ENCODE assay signal across 13 cellular contexts in the genomic region with DNA sequence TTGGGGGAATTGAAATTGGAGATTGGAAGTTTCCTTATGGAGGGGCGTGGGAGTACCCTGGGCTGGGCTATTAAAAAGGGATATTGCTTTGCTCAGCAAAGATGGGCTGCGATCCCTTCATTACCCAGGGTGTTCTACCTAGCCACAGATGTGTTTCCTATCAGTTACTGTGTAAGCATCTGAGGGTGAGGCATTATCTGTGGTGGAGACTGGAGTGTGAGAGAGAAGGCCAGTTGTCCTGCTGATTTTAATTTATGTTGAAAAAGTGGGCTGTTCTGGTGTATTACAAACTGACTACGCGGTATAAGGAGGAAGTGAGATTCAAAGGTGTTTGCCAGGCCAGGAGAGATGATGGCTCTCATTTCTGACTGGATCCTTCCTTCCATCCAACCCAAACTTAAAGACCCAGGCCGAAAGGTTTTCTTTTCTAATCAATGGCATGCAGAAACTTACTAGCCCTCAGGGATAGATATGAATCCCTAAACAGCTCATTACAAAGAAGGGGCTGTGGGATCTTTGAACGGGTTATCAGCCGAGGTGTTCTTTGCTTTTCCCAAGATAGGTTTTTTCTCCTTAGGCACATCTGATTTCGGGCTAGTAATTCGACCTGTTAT. TPM values are rescaled to one million over a fixed set of nuclear protein-coding genes. Genes with fewer than 3 reads are reported as not detected.
DNase-seq lines count a peak whose midpoint lies in the region; ATAC-seq, FAIRE-seq and TF ChIP-seq lines count a peak whose summit lies in the region.
"Had no signal": no experiment of that assay in that cellular context is flagged by ENCODE, and none has a peak within 500 bp of the region (broad histone marks: within the 10 kb centered on the region; RNA-seq: fewer than 3 reads in every experiment).

No MANE protein-coding gene starts in this region.

- H3K27ac ChIP-seq in GM12878 (ENCODE audit: control insufficient read depth, insufficient read depth) (no peak overlapping the region), iPS-20b (ENCODE audit: low read length) (peak overlapping the region; percentile 82), tibial artery (peak overlapping the region; percentile 16 to 96), testis (no peak overlapping the region), Peyer's patch (no peak overlapping the region)

- peaks cover 0 to 8% of the 10 kb centered on the region in 2 experiments; a peak in 2 of 4 replicates for H3K27me3 ChIP-seq in GM12878 (replicated peaks in 1 of 2; ENCODE audit: control insufficient read depth in 2 of 2, insufficient read depth in 2 of 2, low read length in 1 of 2)
- no peaks in the 10 kb centered on the region for H3K27me3 ChIP-seq in iPS-20b (ENCODE audit: insufficient read depth, low read length)
- H3K27me3 ChIP-seq in tibial artery: no peaks in the 10 kb centered on the region
- H3K27me3 ChIP-seq in testis: no peaks in the 10 kb centered on the region
- no peaks in the 10 kb centered on the region for H3K27me3 ChIP-seq in Peyer's patch
- H3K27me3 ChIP-seq: adrenal gland had no signal

- H2AFZ ChIP-seq in GM12878 (ENCODE audit: control insufficient read depth, low read depth, low read length): no peak overlapping the region

- no peak for ATAC-seq in GM12878
- ATAC-seq: activated CD8-positive, alpha-beta memory T cell treated with anti-CD3 and anti-CD28 coated beads, Interleukin-2, amount 10 ng/mL, durations not matched to agents 7 days and 5 days; natural killer cell; stimulated activated memory B cell treated with anti-CD40 and anti-IgM and Interleukin-4, amounts not matched to agents 10 μg/mL and 1 μg/mL and 100 μg/mL, for 72 hours had no signal

- no peaks in the 10 kb centered on the region for H3K9me3 ChIP-seq in GM12878 (replicated peaks; ENCODE audit: control insufficient read depth, insufficient read depth, low read length)
- H3K9me3 ChIP-seq in iPS-20b (ENCODE audit: insufficient read depth, low read depth, low read length): no peaks in the 10 kb centered on the region
- no peaks in the 10 kb centered on the region for H3K9me3 ChIP-seq in tibial artery
- H3K9me3 ChIP-seq in testis: no peaks in the 10 kb centered on the region
- no peaks in the 10 kb centered on the region for H3K9me3 ChIP-seq in Peyer's patch
- H3K9me3 ChIP-seq: adrenal gland had no signal

- RAD21 ChIA-PET in GM12878 (lab: Charles Lee; ENCODE audit: unreplicated experiment): no interaction called here

- H3K36me3 ChIP-seq in GM12878 (ENCODE audit: control insufficient read depth in 2 of 2, insufficient read depth in 2 of 2, low read length in 1 of 2) (no peaks in the 10 kb centered on the region), iPS-20b (ENCODE audit: insufficient read depth, low read depth, low read length) (peaks cover 32% of the 10 kb centered on the region; the same call in 1 of the 2 replicates), tibial artery (no peaks in the 10 kb centered on the region), testis (ENCODE audit: low read depth, missing control alignments) (no peaks in the 10 kb centered on the region), Peyer's patch (peaks cover 0 to 6% (median 0%) of the 10 kb centered on the region in 3 donors)
- H3K36me3 ChIP-seq: adrenal gland had no signal

- TF ChIP-seq POLR2A in GM12878 (IDR thresholded peaks at IDR 0.05; ENCODE audit: low read depth, low read length): no peak
- TF ChIP-seq POLR2A in testis (IDR thresholded peaks at IDR 0.05): no peak
- no peak for TF ChIP-seq POLR2A in Peyer's patch (IDR thresholded peaks at IDR 0.05)

- in situ Hi-C loops in GM12878 (cut with MboI): no loop called here

- no peak for TF ChIP-seq RAD21 in GM12878 (IDR thresholded peaks at IDR 0.05; ENCODE audit: insufficient read depth, low read depth, low read length)

- no peaks in the 10 kb centered on the region for H3K79me2 ChIP-seq in GM12878 (ENCODE audit: control insufficient read depth, insufficient read depth, low read length)

- 25% methylated on average over 9 of the region's 9 CpGs for WGBS in GM12878 (ENCODE audit: insufficient coverage, insufficient replicate concordance, low lambda C conversion rate, missing lambda C conversion rate)
- 76 to 86% methylated on average over 9 of the region's 9 CpGs for WGBS in testis, 2 donors

- CTCF ChIA-PET in GM12878 (lab: Yijun Ruan, JAX): interaction anchor here (0.7 to 1.0 kb wide), 2 partner anchors 9 to 31 kb away, joined by 3 read pairs; no protein-coding TSS in a partner anchor

- no peak for FAIRE-seq in GM12878 (lab: Jason Lieb, UNC)

- no peaks in the 10 kb centered on the region for H4K20me1 ChIP-seq in GM12878 (ENCODE audit: control insufficient read depth, insufficient read depth)

- H3K4me3 ChIP-seq in GM12878 (no peak overlapping the region), iPS-20b (ENCODE audit: low read length) (peak overlapping the region; percentile 83), tibial artery (no peak overlapping the region), testis (no peak overlapping the region), Peyer's patch (no peak overlapping the region)
- H3K4me3 ChIP-seq: adrenal gland had no signal

- TF ChIP-seq CTCF in GM12878 (IDR thresholded peaks at IDR 0.05 in 2 of 3, conservative IDR thresholded peaks at IDR 0.05 in 1 of 3; ENCODE audit: control insufficient read depth in 2 of 3, extremely low read depth in 1 of 3, insufficient read depth in 1 of 3, low read depth in 3 of 3, low read length in 3 of 3) (no peak), tibial artery (IDR thresholded peaks at IDR 0.05) (no peak), testis (IDR thresholded peaks at IDR 0.05) (no peak), Peyer's patch (IDR thresholded peaks at IDR 0.05) (no peak)

- no peak overlapping the region for H3K9ac ChIP-seq in GM12878 (ENCODE audit: control insufficient read depth, insufficient read depth, low read length)
- peak overlapping the region; percentile 98 for H3K9ac ChIP-seq in iPS-20b (ENCODE audit: low read depth, low read length)

- DNase-seq in HT-29 (ENCODE audit: low spot score) (peak; percentile 41), GM12878 (ENCODE audit: low read depth, low spot score) (no peak), tibial artery (no peak), testis (no peak), inferior parietal cortex (ENCODE audit: extremely low spot score) (no peak), SIG-M5 treated with dmso at 0.1 percent for 504 hours (lab: John Stamatoyannopoulos, UW; ENCODE audit: unreplicated experiment) (no peak), Peyer's patch (no peak)
- DNase-seq: activated CD8-positive, alpha-beta memory T cell treated with anti-CD3 and anti-CD28 coated beads, Interleukin-2, amount 10 ng/mL, durations not matched to agents 7 days and 5 days; adrenal gland; natural killer cell; NCI-H2029 had no signal

- SMC1A ChIA-PET in GM12878 (lab: Charles Lee; ENCODE audit: uncharacterized antibody, unreplicated experiment): no interaction called here

- POLR2A ChIA-PET in GM12878 (lab: Charles Lee): interaction anchor here (0.7 kb wide), 1 partner anchor 20 kb away, joined by 3 read pairs; no protein-coding TSS in a partner anchor

- no peak overlapping the region for H3K4me2 ChIP-seq in GM12878 (ENCODE audit: control insufficient read depth, insufficient read depth)

- H3K4me1 ChIP-seq in GM12878 (ENCODE audit: control insufficient read depth, insufficient read depth, low read length): no peaks in the 10 kb centered on the region
- H3K4me1 ChIP-seq in iPS-20b (ENCODE audit: insufficient read depth, low read length): peaks cover 76% of the 10 kb centered on the region
- H3K4me1 ChIP-seq in tibial artery: peaks cover 0 to 91% (median 50%) of the 10 kb centered on the region in 4 donors
- H3K4me1 ChIP-seq in testis: peaks cover 29% of the 10 kb centered on the region
- H3K4me1 ChIP-seq in Peyer's patch: peaks cover 0 to 43% (median 3%) of the 10 kb centered on the region in 4 donors

- TF ChIP-seq EP300 in GM12878 (IDR thresholded peaks at IDR 0.05; ENCODE audit: borderline replicate concordance in 1 of 2, control insufficient read depth in 1 of 2, low read depth in 2 of 2, low read length in 2 of 2): no peak

- no TSS peak for BruUV-seq in GM12878 (replicated peaks; lab: Mats Ljungman, UMichigan)

- intact Hi-C loops in GM12878 (cut with micrococcal nuclease; ENCODE audit: unreplicated experiment): no loop called here
- intact Hi-C loops in tibial artery (cut with DNase I; ENCODE audit: low total_unique reads): loop anchor here (10.0 kb wide), 3 partner anchors 67 to 427 kb away; no protein-coding TSS in a partner anchor
- intact Hi-C loops in testis (cut with DNase I; ENCODE audit: low total_unique reads): no loop called here

TF ChIP-seq in GM12878, 131 proteins besides CTCF, POLR2A, EP300 and RAD21 (continues in another document):
- no peak for TF ChIP-seq ATF7 (IDR thresholded peaks at IDR 0.05; ENCODE audit: low read depth)
- peak; percentile 44; the same call in 1 of the 2 replicates for TF ChIP-seq SPI1 (IDR thresholded peaks at IDR 0.05; ENCODE audit: borderline replicate concordance, insufficient read depth, low read depth, low read length)
- no peak for TF ChIP-seq SRF (IDR thresholded peaks at IDR 0.05; ENCODE audit: low read depth in 2 of 2, low read length in 2 of 2)
- TF ChIP-seq HCFC1 (IDR thresholded peaks at IDR 0.05; ENCODE audit: low read length): no peak
- no peak for TF ChIP-seq ETV6 (conservative IDR thresholded peaks at IDR 0.05 in 1 of 2, IDR thresholded peaks at IDR 0.05 in 1 of 2; ENCODE audit: borderline replicate concordance in 1 of 2, low read depth in 1 of 2)

RNA-seq across cellular contexts. Expression of gene TCF7L2, which starts 7.6 kb away (rescaled TPM):
- 13.8 and 16.5 TPM in 2 replicates for total RNA-seq in HT-29 (2014; rRNA removed; shearing (Covaris generic))
- 2.3 and 4.3 TPM in 2 replicates for total RNA-seq in GM12878 (2013; cell fraction: nucleolus; rRNA removed)
- 0.05 TPM in 1 of 2 replicates, not detected in the other for total RNA-seq in GM12878 (2014; rRNA removed)
- total RNA-seq in GM12878 (2014; rRNA removed; fragmentation: Illumina TruSeq; extraction: Trizol): not detected in 2 replicates
- 0.21 and 1.1 TPM in 2 replicates for total RNA-seq in GM12878 (2021)
- polyA plus RNA-seq in GM12878 (2011; ENCODE audit: low read depth): 0.12 TPM
- 0.20 and 0.53 TPM in 2 replicates for polyA plus RNA-seq in GM12878 (2011; rRNA removed)
- polyA plus RNA-seq in GM12878 (2011; cell fraction: cytosol; rRNA removed): 0.34 and 0.43 TPM in 2 replicates
- polyA plus RNA-seq in GM12878 (2011; cell fraction: nucleus; rRNA removed): 0.72 and 1.5 TPM in 2 replicates
- polyA plus RNA-seq in GM12878 (2012): 0.66 and 0.69 TPM in 2 replicates
- 0.24 TPM in 1 of 2 replicates, not detected in the other for polyA plus RNA-seq in GM12878 (2014; fragmentation: Illumina TruSeq; extraction: Trizol)
- polyA plus RNA-seq in GM12878 (2014; fragmentation: Nextera tagmentation; extraction: Ambion mirVana): under 1 TPM in 1 of 2 experiments, not detected in 1; 0.02 TPM
- 0.15 and 0.46 TPM in 2 replicates for polyA plus RNA-seq in GM12878 (2014; rRNA removed)
- polyA plus RNA-seq in GM12878 (2016; fragmentation: Nextera tagmentation; extraction: Ambion mirVana): under 1 TPM in 1 of 2 experiments, not detected in 1; 0.06 TPM
- 0.36 TPM in 1 of 2 replicates, not detected in the other for polyA minus RNA-seq in GM12878 (2011; rRNA and poly(A)+ RNA removed)
- polyA minus RNA-seq in GM12878 (2011; cell fraction: cytosol; rRNA and poly(A)+ RNA removed): 0.62 TPM in 1 of 2 replicates, not detected in the other
- 0.38 and 0.60 TPM in 2 replicates for polyA minus RNA-seq in GM12878 (2011; cell fraction: nucleus; rRNA and poly(A)+ RNA removed)
- total RNA-seq in testis: 10 to 100 TPM; 23.3 to 25.4 TPM
- 18.5 TPM for polyA plus RNA-seq in testis (ENCODE audit: insufficient read depth, low read depth, low replicate concordance)
- total RNA-seq in Peyer's patch: 100 to 1,000 TPM in 1 of 4 donors, 10 to 100 TPM in 3; 72.3 to 148 (median 93.0) TPM

Comparison
In these comparisons a context has a peak if more than half of its experiments do, and no peak if none do; other contexts are left out.
1. H3K27ac ChIP-seq: peak in iPS-20b (single experiment) and tibial artery (2 of 2); none in GM12878 (single experiment), testis (0 of 2) and Peyer's patch (0 of 4).